Comparison of ENCODE assay signal across 12 cellular contexts in genomic region chr16:22183901-22184614, GRCh38. TPM values are rescaled to one million over a fixed set of nuclear protein-coding genes. Genes with fewer than 3 reads are reported as not detected.
DNase-seq lines count a peak whose midpoint lies in the region; ATAC-seq and TF ChIP-seq lines count a peak whose summit lies in the region.
"Had no signal": no experiment of that assay in that cellular context is flagged by ENCODE, and none has a peak within 500 bp of the region (broad histone marks: within the 10 kb centered on the region; RNA-seq: fewer than 3 reads in every experiment).

No MANE protein-coding gene starts in this region.

- no peak overlapping the region for H3K27ac ChIP-seq in RWPE1
- no peak overlapping the region for H3K27ac ChIP-seq in trophoblast cell (ENCODE audit: low read depth, low read length)
- H3K27ac ChIP-seq: pancreas, tibial artery had no signal

- H2AFZ ChIP-seq in trophoblast cell (ENCODE audit: insufficient read depth, low read length, poor library complexity) = no peak overlapping the region

- DNase-seq in D341Med (ENCODE audit: low spot score) = peak; percentile 66
- no peak for DNase-seq in GM20000 (ENCODE audit: low spot score)
- DNase-seq in RWPE1 (ENCODE audit: low spot score) = no peak
- peak; percentile 73 for DNase-seq in germinal center (ENCODE audit: low spot score)
- no peak for DNase-seq in NCI-H1105 (lab: John Stamatoyannopoulos, UW)
- DNase-seq in trophoblast cell = no peak
- DNase-seq in cerebellar cortex (ENCODE audit: low spot score) = no peak
- DNase-seq: OCI-M1, pancreas, tibial artery had no signal

- no peak overlapping the region for H4K12ac ChIP-seq in trophoblast cell (ENCODE audit: low read depth, low read length)

- no peak overlapping the region for H2BK12ac ChIP-seq in trophoblast cell (ENCODE audit: low read length)

- POLR2A ChIA-PET in RWPE1 (lab: Yijun Ruan, JAX; ENCODE audit: low non-redundant PET) = no interaction called here

- H3K27me3 ChIP-seq in trophoblast cell (ENCODE audit: insufficient read depth, low read length) = no peaks in the 10 kb centered on the region
- H3K27me3 ChIP-seq: pancreas, tibial artery had no signal

- no peaks in the 10 kb centered on the region for H3K9me3 ChIP-seq in trophoblast cell (ENCODE audit: insufficient read depth, low read depth, low read length)
- H3K9me3 ChIP-seq: pancreas, tibial artery had no signal

- no peaks in the 10 kb centered on the region for H3K79me1 ChIP-seq in trophoblast cell (ENCODE audit: low read length)

- H2BK5ac ChIP-seq in trophoblast cell (ENCODE audit: low read depth, low read length, poor library complexity) = no peak overlapping the region

- H2AK5ac ChIP-seq in trophoblast cell (ENCODE audit: low read length) = no peak overlapping the region

- no peak overlapping the region for H3K23ac ChIP-seq in trophoblast cell (ENCODE audit: low read length)

- CTCF ChIA-PET in RWPE1 (lab: Yijun Ruan, JAX) = interaction anchor here (0.6 to 0.7 kb wide), 2 partner anchors 20 to 69 kb away, joined by 3 to 4 read pairs; no protein-coding TSS in a partner anchor

- TF ChIP-seq POLR2A in GM18505 (IDR thresholded peaks at IDR 0.05; ENCODE audit: borderline replicate concordance, extremely low read depth, insufficient read depth, insufficient read length) = no peak

- TF ChIP-seq CTCF in GM20000 (IDR thresholded peaks at IDR 0.05; ENCODE audit: extremely low read depth, missing control alignments) = peak; percentile 14
- TF ChIP-seq CTCF in RWPE1 (conservative IDR thresholded peaks at IDR 0.05; ENCODE audit: low read depth) = 0 out of 2 replicates have a peak, but pooled peaks have one; percentile 16

- no peak overlapping the region for H3K14ac ChIP-seq in trophoblast cell (ENCODE audit: low read length)

- H2BK120ac ChIP-seq in trophoblast cell (ENCODE audit: insufficient read depth, low read length, poor library complexity) = no peak overlapping the region

- ATAC-seq in GM18505 (IDR thresholded peaks at IDR 0.05; ENCODE audit: unreplicated experiment) = no peak
- ATAC-seq: pancreas had no signal

- no peaks in the 10 kb centered on the region for H3K4me1 ChIP-seq in trophoblast cell (ENCODE audit: control insufficient read depth in 1 of 2, insufficient read depth in 2 of 2, low read length in 2 of 2)

- H3K4me3 ChIP-seq in trophoblast cell (ENCODE audit: low read depth, low read length) = no peak overlapping the region
- H3K4me3 ChIP-seq: pancreas, tibial artery had no signal

- H3K9ac ChIP-seq in trophoblast cell (ENCODE audit: low read length) = no peak overlapping the region

- no peak overlapping the region for H4K91ac ChIP-seq in trophoblast cell (ENCODE audit: low read depth, low read length)

- H3K4me2 ChIP-seq in trophoblast cell (ENCODE audit: low read length) = no peak overlapping the region

- no peak overlapping the region for H4K8ac ChIP-seq in trophoblast cell (ENCODE audit: low read depth, low read length)

- no peaks in the 10 kb centered on the region for H3K79me2 ChIP-seq in trophoblast cell (ENCODE audit: control insufficient read depth, insufficient read depth, low read length, poor library complexity)

- no peaks in the 10 kb centered on the region for H3K36me3 ChIP-seq in trophoblast cell (ENCODE audit: control insufficient read depth in 1 of 2, insufficient read depth in 2 of 2, low read length in 2 of 2)
- H3K36me3 ChIP-seq: pancreas, tibial artery had no signal

- no peak overlapping the region for H3K4ac ChIP-seq in trophoblast cell (ENCODE audit: low read depth, low read length)

- no peak overlapping the region for H3K18ac ChIP-seq in trophoblast cell (ENCODE audit: low read length)

- WGBS in trophoblast cell (ENCODE audit: extremely low coverage, insufficient coverage, insufficient read length) = no CpG with 5 or more reads among the region's 11 CpGs

RNA-seq across cellular contexts. Expression of gene SDR42E2, which starts 21.8 kb away (rescaled TPM):
- polyA plus RNA-seq in trophoblast cell (2013) = 0.04 TPM in 1 of 2 replicates, not detected in the other
- polyA plus RNA-seq: keratinocyte had no signal

RNA-seq across cellular contexts. Expression of gene EEF2K, which starts 22.0 kb away (rescaled TPM):
- 6.4 and 6.7 TPM in 2 replicates for polyA plus RNA-seq in trophoblast cell (2013)

Comparison
In these comparisons a context has a peak if more than half of its experiments do, and no peak if none do; other contexts are left out.
1. DNase-seq: peak in D341Med (single experiment) and germinal center (single experiment); none in GM20000 (single experiment), RWPE1 (single experiment), NCI-H1105 (single experiment), trophoblast cell (0 of 2) and cerebellar cortex (single experiment).